8 cellular contexts compared by ENCODE assay signal in genomic region chr11:44899959-44900358, GRCh38. TPM values are rescaled to one million over a fixed set of nuclear protein-coding genes. Genes with fewer than 3 reads are reported as not detected.
DNase-seq lines count a peak whose midpoint lies in the region; ATAC-seq lines count a peak whose summit lies in the region.

No MANE protein-coding gene starts in this region.

- peaks cover 0 to 2% (median 0%) of the 10 kb centered on the region in 7 donors for H3K9me3 Mint-ChIP-seq in CD4-positive, CD25-positive, alpha-beta regulatory T cell

- no peak overlapping the region for H3K4me3 ChIP-seq in CD4-positive, CD25-positive, alpha-beta regulatory T cell (ENCODE audit: low read depth, low read length)

- no peaks in the 10 kb centered on the region for H3K27me3 ChIP-seq in CD4-positive, CD25-positive, alpha-beta regulatory T cell (ENCODE audit: control insufficient read depth, insufficient read depth, low read length)

- H3K27ac ChIP-seq in CD4-positive, CD25-positive, alpha-beta regulatory T cell (ENCODE audit: insufficient read depth, low read length, poor library complexity, severe bottlenecking): no peak overlapping the region

- H3K27ac Mint-ChIP-seq in CD4-positive, CD25-positive, alpha-beta regulatory T cell: peak overlapping the region in 1 of 3 donors; percentile 79

- peak in 2 of 3 donors; percentile 9 to 47 for DNase-seq in CD4-positive, CD25-positive, alpha-beta regulatory T cell
- DNase-seq in activated CD4-positive, alpha-beta T cell treated with anti-CD3 and anti-CD28 coated beads, Interleukin-2, amount 50 U/mL, for 1 hour: peak; percentile 13
- DNase-seq in left cardiac atrium (no peak), HPDE6-E6E7 (ENCODE audit: extremely low spot score) (no peak), DMS79 treated with DMSO at 0.1 percent for 48 hours (lab: John Stamatoyannopoulos, UW) (no peak)

- H3K4me1 Mint-ChIP-seq in CD4-positive, CD25-positive, alpha-beta regulatory T cell: peaks cover 0 to 2% (median 0%) of the 10 kb centered on the region in 4 donors

- peaks cover 34% of the 10 kb centered on the region for H3K36me3 Mint-ChIP-seq in CD4-positive, CD25-positive, alpha-beta regulatory T cell

- no peaks in the 10 kb centered on the region for H3K9me3 ChIP-seq in CD4-positive, CD25-positive, alpha-beta regulatory T cell (ENCODE audit: control insufficient read depth in 2 of 2, low read length in 2 of 2)

- intact Hi-C loops in left cardiac atrium (cut with DNase I): no loop called here

- no peaks in the 10 kb centered on the region for H3K4me1 ChIP-seq in CD4-positive, CD25-positive, alpha-beta regulatory T cell (ENCODE audit: control insufficient read depth, insufficient read depth, low read length, poor library complexity, severe bottlenecking)

- ATAC-seq in CD4-positive, CD25-positive, alpha-beta regulatory T cell (ENCODE audit: low read depth in 2 of 2): no peak
- ATAC-seq in HG02588 (IDR thresholded peaks at IDR 0.05; ENCODE audit: unreplicated experiment): peak; percentile 63
- peak; percentile 55 to 63 for ATAC-seq in left cardiac atrium
- no peak for ATAC-seq in GM19397 (IDR thresholded peaks at IDR 0.05; ENCODE audit: unreplicated experiment)
- ATAC-seq in GM19452 (IDR thresholded peaks at IDR 0.05; ENCODE audit: unreplicated experiment): no peak

- H3K36me3 ChIP-seq in CD4-positive, CD25-positive, alpha-beta regulatory T cell (ENCODE audit: control insufficient read depth, insufficient read depth, low read length): no peaks in the 10 kb centered on the region

- no peak overlapping the region for H3K4me3 Mint-ChIP-seq in CD4-positive, CD25-positive, alpha-beta regulatory T cell

- H3K27me3 Mint-ChIP-seq in CD4-positive, CD25-positive, alpha-beta regulatory T cell: peaks cover 5% of the 10 kb centered on the region

RNA-seq across cellular contexts. Expression of gene TP53I11, which starts 50.7 kb away (rescaled TPM):
- total RNA-seq in CD4-positive, CD25-positive, alpha-beta regulatory T cell: 17.4 TPM
- 1 to 10 TPM; 2.0 to 8.5 (median 2.4) TPM for polyA plus RNA-seq in CD4-positive, CD25-positive, alpha-beta regulatory T cell
- 100 to 1,000 TPM in 1 of 2 donors, 10 to 100 TPM in 1; 96.4 to 115 TPM for total RNA-seq in left cardiac atrium

Comparison
In these comparisons a context has a peak if more than half of its experiments do, and no peak if none do; other contexts are left out.
1. ATAC-seq: peak in HG02588 (single experiment) and left cardiac atrium (2 of 2); none in CD4-positive, CD25-positive, alpha-beta regulatory T cell (0 of 2), GM19397 (single experiment) and GM19452 (single experiment).
2. DNase-seq: peak in CD4-positive, CD25-positive, alpha-beta regulatory T cell (2 of 3) and activated CD4-positive, alpha-beta T cell treated with anti-CD3 and anti-CD28 coated beads, Interleukin-2, amount 50 U/mL, for 1 hour (single experiment); none in left cardiac atrium (single experiment), HPDE6-E6E7 (single experiment) and DMS79 treated with DMSO at 0.1 percent for 48 hours (single experiment).